8 cellular contexts compared by ENCODE assay signal in genomic region chr16:53130193-53131049, GRCh38.
DNase-seq lines count a peak whose midpoint lies in the region; TF ChIP-seq lines count a peak whose summit lies in the region.

No MANE protein-coding gene starts in this region.

- no peaks in the 10 kb centered on the region for H3K9me3 ChIP-seq in SJSA1 (replicated peaks)

- no peaks in the 10 kb centered on the region for H3K36me3 Mint-ChIP-seq in HFFc6 (ENCODE audit: low read depth)
- peaks cover 3% of the 10 kb centered on the region for H3K36me3 Mint-ChIP-seq in activated naive CD4-positive, alpha-beta T cell treated with anti-CD3 and anti-CD28 coated beads, Interleukin-2, amount 10 ng/mL, durations not matched to agents 7 days and 5 days

- peak; percentile 72 for TF ChIP-seq CTCF in HFFc6 (IDR thresholded peaks at IDR 0.05)

- peaks cover 52% of the 10 kb centered on the region for H3K4me1 Mint-ChIP-seq in HFFc6 (ENCODE audit: low read depth)
- peaks cover 13% of the 10 kb centered on the region for H3K4me1 Mint-ChIP-seq in activated naive CD4-positive, alpha-beta T cell treated with anti-CD3 and anti-CD28 coated beads, Interleukin-2, amount 10 ng/mL, durations not matched to agents 7 days and 5 days

- H3K27ac Mint-ChIP-seq in HFFc6: peak overlapping the region; percentile 97
- H3K27ac Mint-ChIP-seq in activated naive CD4-positive, alpha-beta T cell treated with anti-CD3 and anti-CD28 coated beads, Interleukin-2, amount 10 ng/mL, durations not matched to agents 7 days and 5 days: peak overlapping the region; percentile 83

- CTCF ChIA-PET in activated naive CD4-positive, alpha-beta T cell treated with anti-CD3 and anti-CD28 coated beads, Interleukin-2, amount 10 ng/mL, durations not matched to agents 7 days and 5 days (lab: Charles Lee): interaction anchor here (0.8 to 1.7 kb wide), 4 partner anchors 10 to 153 kb away, joined by 3 to 7 read pairs (median 4); partner anchors contain the start of gene CHD9

- no peaks in the 10 kb centered on the region for H3K27me3 ChIP-seq in SJSA1 (replicated peaks)

- H3K4me3 ChIP-seq in GM08714 (ENCODE audit: low read length): peak overlapping the region; percentile 91
- H3K4me3 ChIP-seq in SJSA1: peak overlapping the region; percentile 79

- DNase-seq in HFFc6 (peak; percentile 93), MV-4-11 (lab: John Stamatoyannopoulos, UW) (peak; percentile 86), SJSA1 (ENCODE audit: low read depth in 1 of 2, low spot score in 2 of 2) (peak; percentile 97 to 98), globus pallidus (ENCODE audit: low spot score) (peak; percentile 96), occipital lobe (lab: John Stamatoyannopoulos, UW) (peak; percentile 90)
- DNase-seq in activated naive CD4-positive, alpha-beta T cell treated with anti-CD3 and anti-CD28 coated beads, Interleukin-2, amount 10 ng/mL, durations not matched to agents 7 days and 5 days: peak; percentile 96

- H3K4me1 ChIP-seq in SJSA1 (replicated peaks): peaks cover 23% of the 10 kb centered on the region

- no peaks in the 10 kb centered on the region for H3K27me3 Mint-ChIP-seq in HFFc6 (ENCODE audit: insufficient read depth)
- peaks cover 7% of the 10 kb centered on the region for H3K27me3 Mint-ChIP-seq in activated naive CD4-positive, alpha-beta T cell treated with anti-CD3 and anti-CD28 coated beads, Interleukin-2, amount 10 ng/mL, durations not matched to agents 7 days and 5 days

- no peaks in the 10 kb centered on the region for H3K9me3 Mint-ChIP-seq in HFFc6
- H3K9me3 Mint-ChIP-seq in activated naive CD4-positive, alpha-beta T cell treated with anti-CD3 and anti-CD28 coated beads, Interleukin-2, amount 10 ng/mL, durations not matched to agents 7 days and 5 days: no peaks in the 10 kb centered on the region

- H3K27ac ChIP-seq in SJSA1 (peak overlapping the region; percentile 94), temporal lobe (ENCODE audit: low read depth, low read length) (peak overlapping the region; percentile 84)

- H3K4me3 Mint-ChIP-seq in HFFc6: peak overlapping the region; percentile 90
- peak overlapping the region; percentile 80 for H3K4me3 Mint-ChIP-seq in activated naive CD4-positive, alpha-beta T cell treated with anti-CD3 and anti-CD28 coated beads, Interleukin-2, amount 10 ng/mL, durations not matched to agents 7 days and 5 days

- H3K36me3 ChIP-seq in SJSA1: peaks cover 3% of the 10 kb centered on the region; the same call in 1 of the 2 replicates

Comparison
In these comparisons a context has a peak if more than half of its experiments do, and no peak if none do; other contexts are left out.
1. Peak in every context shown above with its lines: DNase-seq, H3K4me3 ChIP-seq and H3K27ac ChIP-seq.